In genomic region chr3:106265704-106266103, GRCh38 we compare ENCODE assay signal across 1 cellular context.
TF ChIP-seq lines count a peak whose summit lies in the region.

No MANE protein-coding gene starts in this region.

TF ChIP-seq in H1, 55 proteins besides CTCF, POLR2A, EP300 and RAD21:
- TF ChIP-seq TAF7 (optimal IDR thresholded peaks at IDR 0.05; ENCODE audit: borderline replicate concordance, low read depth, low read length) (no peak), SP4 (IDR thresholded peaks at IDR 0.05; ENCODE audit: low read length) (no peak), NANOG (IDR thresholded peaks at IDR 0.05; ENCODE audit: insufficient read depth, low read depth, low read length, poor library complexity, severe bottlenecking) (no peak), TEAD4 (IDR thresholded peaks at IDR 0.05; ENCODE audit: low read depth, low read length) (no peak), CTBP2 (IDR thresholded peaks at IDR 0.05; ENCODE audit: borderline replicate concordance, insufficient read depth, insufficient read length, low read length) (no peak), SIN3A (conservative IDR thresholded peaks at IDR 0.05 in 1 of 2, IDR thresholded peaks at IDR 0.05 in 1 of 2; ENCODE audit: low read depth in 1 of 2, low read length in 2 of 2) (no peak), KDM5A (IDR thresholded peaks at IDR 0.05; ENCODE audit: low read length) (no peak), KDM4A (IDR thresholded peaks at IDR 0.05; ENCODE audit: low read depth, low read length, severe bottlenecking) (no peak), USF2 (IDR thresholded peaks at IDR 0.05; ENCODE audit: low read length) (no peak), SP1 (IDR thresholded peaks at IDR 0.05; ENCODE audit: low read depth, low read length) (no peak), POLR2AphosphoS5 (IDR thresholded peaks at IDR 0.05; ENCODE audit: low read depth, low read length) (no peak), JUN (IDR thresholded peaks at IDR 0.05; ENCODE audit: low read depth, low read length) (no peak), SUZ12 (IDR thresholded peaks at IDR 0.05; ENCODE audit: low read length) (no peak), YY1 (IDR thresholded peaks at IDR 0.05; ENCODE audit: low read depth, low read length) (no peak), BRCA1 (IDR thresholded peaks at IDR 0.05; ENCODE audit: low read depth, low read length) (no peak), CHD7 (IDR thresholded peaks at IDR 0.05; ENCODE audit: insufficient replicate concordance, low read length) (no peak)
TF ChIP-seq in H1: peak in this region for 0.
